Comparison of ENCODE assay signal across 1 cellular context in the genomic region with DNA sequence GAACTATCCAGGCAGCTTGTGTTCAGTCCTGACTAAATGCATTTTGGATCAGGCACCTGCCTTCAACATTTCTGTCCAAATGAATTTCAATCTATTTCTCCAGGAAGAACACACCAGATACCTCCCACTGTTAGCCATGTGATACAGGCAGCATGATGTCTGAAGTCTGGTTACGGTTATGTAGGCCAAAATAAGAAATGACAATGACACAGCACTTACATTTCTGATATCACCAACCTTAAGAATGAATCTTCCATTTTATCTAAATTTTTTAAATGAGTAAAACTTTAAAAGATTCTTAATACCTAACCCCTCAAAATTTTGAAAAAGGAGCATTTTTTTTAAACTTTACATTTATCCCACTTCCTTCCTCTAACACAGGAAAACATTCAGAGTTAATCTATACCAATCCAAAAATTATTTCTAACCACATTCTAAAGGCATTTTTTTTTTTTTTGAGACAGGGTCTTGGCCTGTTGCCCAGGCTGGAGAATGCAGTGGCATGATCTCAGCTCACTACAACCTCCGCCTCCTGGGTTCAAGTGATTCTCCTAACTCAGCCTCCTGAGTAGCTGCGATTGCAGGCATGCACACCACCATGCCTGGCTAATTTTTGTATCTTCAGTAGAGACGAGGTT.
TF ChIP-seq lines count a peak whose summit lies in the region.

A gene with protein sequence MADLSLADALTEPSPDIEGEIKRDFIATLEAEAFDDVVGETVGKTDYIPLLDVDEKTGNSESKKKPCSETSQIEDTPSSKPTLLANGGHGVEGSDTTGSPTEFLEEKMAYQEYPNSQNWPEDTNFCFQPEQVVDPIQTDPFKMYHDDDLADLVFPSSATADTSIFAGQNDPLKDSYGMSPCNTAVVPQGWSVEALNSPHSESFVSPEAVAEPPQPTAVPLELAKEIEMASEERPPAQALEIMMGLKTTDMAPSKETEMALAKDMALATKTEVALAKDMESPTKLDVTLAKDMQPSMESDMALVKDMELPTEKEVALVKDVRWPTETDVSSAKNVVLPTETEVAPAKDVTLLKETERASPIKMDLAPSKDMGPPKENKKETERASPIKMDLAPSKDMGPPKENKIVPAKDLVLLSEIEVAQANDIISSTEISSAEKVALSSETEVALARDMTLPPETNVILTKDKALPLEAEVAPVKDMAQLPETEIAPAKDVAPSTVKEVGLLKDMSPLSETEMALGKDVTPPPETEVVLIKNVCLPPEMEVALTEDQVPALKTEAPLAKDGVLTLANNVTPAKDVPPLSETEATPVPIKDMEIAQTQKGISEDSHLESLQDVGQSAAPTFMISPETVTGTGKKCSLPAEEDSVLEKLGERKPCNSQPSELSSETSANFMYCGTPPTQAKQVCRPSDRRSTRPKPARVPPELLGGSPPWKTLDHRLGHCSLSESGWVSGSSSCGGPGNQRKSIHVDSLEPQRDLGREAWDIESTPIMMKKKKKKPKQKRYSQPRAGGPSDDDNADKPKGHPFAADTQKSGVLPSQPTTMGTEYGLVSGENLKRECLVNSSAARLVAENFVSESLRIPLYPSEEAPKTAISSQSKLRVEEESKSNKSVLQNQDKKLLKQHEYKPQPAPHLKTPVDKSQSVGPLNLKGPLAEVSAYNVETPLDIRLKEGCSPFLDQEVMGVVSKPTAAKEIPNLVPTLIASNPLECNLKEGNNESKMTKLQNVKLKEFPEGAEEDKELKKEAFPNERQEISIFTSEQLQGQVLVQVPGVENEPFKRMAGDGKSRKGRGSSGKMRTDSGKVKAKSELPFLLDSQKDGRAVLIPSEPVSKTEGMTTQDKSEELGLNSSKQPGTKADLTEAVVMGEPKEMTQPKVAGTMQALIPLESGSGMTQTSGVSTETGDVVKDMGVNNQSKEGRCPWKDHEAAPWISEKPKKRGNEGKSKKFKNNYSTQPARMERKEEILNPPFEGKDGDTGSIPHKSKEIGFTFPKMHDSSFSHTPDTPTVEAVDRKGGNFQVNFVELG (N-terminal part only) (minus strand): TSS at position 81 of the 638 bp plus-strand sequence. CDS start 17,556 bp downstream, outside the sequence.

TF ChIP-seq in K562, 482 proteins besides CTCF, POLR2A, EP300 and RAD21 (continued from another document):
- TF ChIP-seq, protein P1, sequence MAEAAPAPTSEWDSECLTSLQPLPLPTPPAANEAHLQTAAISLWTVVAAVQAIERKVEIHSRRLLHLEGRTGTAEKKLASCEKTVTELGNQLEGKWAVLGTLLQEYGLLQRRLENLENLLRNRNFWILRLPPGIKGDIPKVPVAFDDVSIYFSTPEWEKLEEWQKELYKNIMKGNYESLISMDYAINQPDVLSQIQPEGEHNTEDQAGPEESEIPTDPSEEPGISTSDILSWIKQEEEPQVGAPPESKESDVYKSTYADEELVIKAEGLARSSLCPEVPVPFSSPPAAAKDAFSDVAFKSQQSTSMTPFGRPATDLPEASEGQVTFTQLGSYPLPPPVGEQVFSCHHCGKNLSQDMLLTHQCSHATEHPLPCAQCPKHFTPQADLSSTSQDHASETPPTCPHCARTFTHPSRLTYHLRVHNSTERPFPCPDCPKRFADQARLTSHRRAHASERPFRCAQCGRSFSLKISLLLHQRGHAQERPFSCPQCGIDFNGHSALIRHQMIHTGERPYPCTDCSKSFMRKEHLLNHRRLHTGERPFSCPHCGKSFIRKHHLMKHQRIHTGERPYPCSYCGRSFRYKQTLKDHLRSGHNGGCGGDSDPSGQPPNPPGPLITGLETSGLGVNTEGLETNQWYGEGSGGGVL (CRISPR knock-in tag; IDR thresholded peaks at IDR 0.05), result no peak
- TF ChIP-seq, protein P2, sequence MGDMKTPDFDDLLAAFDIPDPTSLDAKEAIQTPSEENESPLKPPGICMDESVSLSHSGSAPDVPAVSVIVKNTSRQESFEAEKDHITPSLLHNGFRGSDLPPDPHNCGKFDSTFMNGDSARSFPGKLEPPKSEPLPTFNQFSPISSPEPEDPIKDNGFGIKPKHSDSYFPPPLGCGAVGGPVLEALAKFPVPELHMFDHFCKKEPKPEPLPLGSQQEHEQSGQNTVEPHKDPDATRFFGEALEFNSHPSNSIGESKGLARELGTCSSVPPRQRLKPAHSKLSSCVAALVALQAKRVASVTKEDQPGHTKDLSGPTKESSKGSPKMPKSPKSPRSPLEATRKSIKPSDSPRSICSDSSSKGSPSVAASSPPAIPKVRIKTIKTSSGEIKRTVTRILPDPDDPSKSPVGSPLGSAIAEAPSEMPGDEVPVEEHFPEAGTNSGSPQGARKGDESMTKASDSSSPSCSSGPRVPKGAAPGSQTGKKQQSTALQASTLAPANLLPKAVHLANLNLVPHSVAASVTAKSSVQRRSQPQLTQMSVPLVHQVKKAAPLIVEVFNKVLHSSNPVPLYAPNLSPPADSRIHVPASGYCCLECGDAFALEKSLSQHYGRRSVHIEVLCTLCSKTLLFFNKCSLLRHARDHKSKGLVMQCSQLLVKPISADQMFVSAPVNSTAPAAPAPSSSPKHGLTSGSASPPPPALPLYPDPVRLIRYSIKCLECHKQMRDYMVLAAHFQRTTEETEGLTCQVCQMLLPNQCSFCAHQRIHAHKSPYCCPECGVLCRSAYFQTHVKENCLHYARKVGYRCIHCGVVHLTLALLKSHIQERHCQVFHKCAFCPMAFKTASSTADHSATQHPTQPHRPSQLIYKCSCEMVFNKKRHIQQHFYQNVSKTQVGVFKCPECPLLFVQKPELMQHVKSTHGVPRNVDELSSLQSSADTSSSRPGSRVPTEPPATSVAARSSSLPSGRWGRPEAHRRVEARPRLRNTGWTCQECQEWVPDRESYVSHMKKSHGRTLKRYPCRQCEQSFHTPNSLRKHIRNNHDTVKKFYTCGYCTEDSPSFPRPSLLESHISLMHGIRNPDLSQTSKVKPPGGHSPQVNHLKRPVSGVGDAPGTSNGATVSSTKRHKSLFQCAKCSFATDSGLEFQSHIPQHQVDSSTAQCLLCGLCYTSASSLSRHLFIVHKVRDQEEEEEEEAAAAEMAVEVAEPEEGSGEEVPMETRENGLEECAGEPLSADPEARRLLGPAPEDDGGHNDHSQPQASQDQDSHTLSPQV (IDR thresholded peaks at IDR 0.05), result peak; percentile 53; the same call in 1 of the 2 replicates
- TF ChIP-seq IFI16 (CRISPR knock-in tag; IDR thresholded peaks at IDR 0.05) (no peak), BRD4 (IDR thresholded peaks at IDR 0.05) (no peak), ATF1 (CRISPR knock-in tag; IDR thresholded peaks at IDR 0.05) (no peak), ATF1 (tag; IDR thresholded peaks at IDR 0.05) (0 out of 2 replicates have a peak, but pooled peaks have one; percentile 17), CC2D1A (IDR thresholded peaks at IDR 0.05) (peak; percentile 57; the same call in 1 of the 2 replicates), NFRKB (IDR thresholded peaks at IDR 0.05; ENCODE audit: low read depth) (0 out of 2 replicates have a peak, but pooled peaks have one; percentile 36), HDAC6 (IDR thresholded peaks at IDR 0.05; ENCODE audit: low read depth, low read length) (no peak), ZNF766 (CRISPR knock-in tag; conservative IDR thresholded peaks at IDR 0.05) (0 out of 2 replicates have a peak, but pooled peaks have one; percentile 15), PPARD (CRISPR knock-in tag; IDR thresholded peaks at IDR 0.05) (no peak), MTF1 (CRISPR knock-in tag; IDR thresholded peaks at IDR 0.05; ENCODE audit: borderline replicate concordance) (no peak), TFAM (CRISPR knock-in tag; conservative IDR thresholded peaks at IDR 0.05) (no peak), MAFG (tag; conservative IDR thresholded peaks at IDR 0.05) (peak; percentile 94), MECOM (CRISPR knock-in tag; IDR thresholded peaks at IDR 0.05) (0 out of 2 replicates have a peak, but pooled peaks have one; percentile 11), TBP (optimal IDR thresholded peaks at IDR 0.05; ENCODE audit: low read depth, low read length) (no peak), MYNN (IDR thresholded peaks at IDR 0.05) (no peak), MYNN (CRISPR knock-in tag; IDR thresholded peaks at IDR 0.05) (no peak), ATF7 (IDR thresholded peaks at IDR 0.05) (peak; percentile 53; the same call in 1 of the 2 replicates), SMARCE1 (IDR thresholded peaks at IDR 0.05) (peak; percentile 50; the same call in 1 of the 2 replicates), GABPB1 (CRISPR knock-in tag; IDR thresholded peaks at IDR 0.05) (no peak), KHSRP (IDR thresholded peaks at IDR 0.05) (no peak), CBFA2T3 (IDR thresholded peaks at IDR 0.05) (peak; percentile 76), ZKSCAN8 (CRISPR knock-in tag; IDR thresholded peaks at IDR 0.05) (0 out of 2 replicates have a peak, but pooled peaks have one; percentile 61), BCOR (IDR thresholded peaks at IDR 0.05) (peak; percentile 80)
- TF ChIP-seq, protein P3, sequence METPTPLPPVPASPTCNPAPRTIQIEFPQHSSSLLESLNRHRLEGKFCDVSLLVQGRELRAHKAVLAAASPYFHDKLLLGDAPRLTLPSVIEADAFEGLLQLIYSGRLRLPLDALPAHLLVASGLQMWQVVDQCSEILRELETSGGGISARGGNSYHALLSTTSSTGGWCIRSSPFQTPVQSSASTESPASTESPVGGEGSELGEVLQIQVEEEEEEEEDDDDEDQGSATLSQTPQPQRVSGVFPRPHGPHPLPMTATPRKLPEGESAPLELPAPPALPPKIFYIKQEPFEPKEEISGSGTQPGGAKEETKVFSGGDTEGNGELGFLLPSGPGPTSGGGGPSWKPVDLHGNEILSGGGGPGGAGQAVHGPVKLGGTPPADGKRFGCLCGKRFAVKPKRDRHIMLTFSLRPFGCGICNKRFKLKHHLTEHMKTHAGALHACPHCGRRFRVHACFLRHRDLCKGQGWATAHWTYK (CRISPR knock-in tag; IDR thresholded peaks at IDR 0.05), result no peak
- TF ChIP-seq, protein P4, sequence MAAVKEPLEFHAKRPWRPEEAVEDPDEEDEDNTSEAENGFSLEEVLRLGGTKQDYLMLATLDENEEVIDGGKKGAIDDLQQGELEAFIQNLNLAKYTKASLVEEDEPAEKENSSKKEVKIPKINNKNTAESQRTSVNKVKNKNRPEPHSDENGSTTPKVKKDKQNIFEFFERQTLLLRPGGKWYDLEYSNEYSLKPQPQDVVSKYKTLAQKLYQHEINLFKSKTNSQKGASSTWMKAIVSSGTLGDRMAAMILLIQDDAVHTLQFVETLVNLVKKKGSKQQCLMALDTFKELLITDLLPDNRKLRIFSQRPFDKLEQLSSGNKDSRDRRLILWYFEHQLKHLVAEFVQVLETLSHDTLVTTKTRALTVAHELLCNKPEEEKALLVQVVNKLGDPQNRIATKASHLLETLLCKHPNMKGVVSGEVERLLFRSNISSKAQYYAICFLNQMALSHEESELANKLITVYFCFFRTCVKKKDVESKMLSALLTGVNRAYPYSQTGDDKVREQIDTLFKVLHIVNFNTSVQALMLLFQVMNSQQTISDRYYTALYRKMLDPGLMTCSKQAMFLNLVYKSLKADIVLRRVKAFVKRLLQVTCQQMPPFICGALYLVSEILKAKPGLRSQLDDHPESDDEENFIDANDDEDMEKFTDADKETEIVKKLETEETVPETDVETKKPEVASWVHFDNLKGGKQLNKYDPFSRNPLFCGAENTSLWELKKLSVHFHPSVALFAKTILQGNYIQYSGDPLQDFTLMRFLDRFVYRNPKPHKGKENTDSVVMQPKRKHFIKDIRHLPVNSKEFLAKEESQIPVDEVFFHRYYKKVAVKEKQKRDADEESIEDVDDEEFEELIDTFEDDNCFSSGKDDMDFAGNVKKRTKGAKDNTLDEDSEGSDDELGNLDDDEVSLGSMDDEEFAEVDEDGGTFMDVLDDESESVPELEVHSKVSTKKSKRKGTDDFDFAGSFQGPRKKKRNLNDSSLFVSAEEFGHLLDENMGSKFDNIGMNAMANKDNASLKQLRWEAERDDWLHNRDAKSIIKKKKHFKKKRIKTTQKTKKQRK (IDR thresholded peaks at IDR 0.05; ENCODE audit: borderline replicate concordance, low read depth, low read length), result no peak
- TF ChIP-seq, protein P5, sequence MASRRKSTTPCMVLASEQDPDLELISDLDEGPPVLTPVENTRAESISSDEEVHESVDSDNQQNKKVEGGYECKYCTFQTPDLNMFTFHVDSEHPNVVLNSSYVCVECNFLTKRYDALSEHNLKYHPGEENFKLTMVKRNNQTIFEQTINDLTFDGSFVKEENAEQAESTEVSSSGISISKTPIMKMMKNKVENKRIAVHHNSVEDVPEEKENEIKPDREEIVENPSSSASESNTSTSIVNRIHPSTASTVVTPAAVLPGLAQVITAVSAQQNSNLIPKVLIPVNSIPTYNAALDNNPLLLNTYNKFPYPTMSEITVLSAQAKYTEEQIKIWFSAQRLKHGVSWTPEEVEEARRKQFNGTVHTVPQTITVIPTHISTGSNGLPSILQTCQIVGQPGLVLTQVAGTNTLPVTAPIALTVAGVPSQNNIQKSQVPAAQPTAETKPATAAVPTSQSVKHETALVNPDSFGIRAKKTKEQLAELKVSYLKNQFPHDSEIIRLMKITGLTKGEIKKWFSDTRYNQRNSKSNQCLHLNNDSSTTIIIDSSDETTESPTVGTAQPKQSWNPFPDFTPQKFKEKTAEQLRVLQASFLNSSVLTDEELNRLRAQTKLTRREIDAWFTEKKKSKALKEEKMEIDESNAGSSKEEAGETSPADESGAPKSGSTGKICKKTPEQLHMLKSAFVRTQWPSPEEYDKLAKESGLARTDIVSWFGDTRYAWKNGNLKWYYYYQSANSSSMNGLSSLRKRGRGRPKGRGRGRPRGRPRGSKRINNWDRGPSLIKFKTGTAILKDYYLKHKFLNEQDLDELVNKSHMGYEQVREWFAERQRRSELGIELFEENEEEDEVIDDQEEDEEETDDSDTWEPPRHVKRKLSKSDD (conservative IDR thresholded peaks at IDR 0.05; ENCODE audit: low read length), result no peak
- TF ChIP-seq, protein P6, sequence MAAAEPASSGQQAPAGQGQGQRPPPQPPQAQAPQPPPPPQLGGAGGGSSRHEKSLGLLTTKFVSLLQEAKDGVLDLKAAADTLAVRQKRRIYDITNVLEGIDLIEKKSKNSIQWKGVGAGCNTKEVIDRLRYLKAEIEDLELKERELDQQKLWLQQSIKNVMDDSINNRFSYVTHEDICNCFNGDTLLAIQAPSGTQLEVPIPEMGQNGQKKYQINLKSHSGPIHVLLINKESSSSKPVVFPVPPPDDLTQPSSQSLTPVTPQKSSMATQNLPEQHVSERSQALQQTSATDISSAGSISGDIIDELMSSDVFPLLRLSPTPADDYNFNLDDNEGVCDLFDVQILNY (CRISPR knock-in tag; IDR thresholded peaks at IDR 0.05), result no peak
- TF ChIP-seq, protein P7, sequence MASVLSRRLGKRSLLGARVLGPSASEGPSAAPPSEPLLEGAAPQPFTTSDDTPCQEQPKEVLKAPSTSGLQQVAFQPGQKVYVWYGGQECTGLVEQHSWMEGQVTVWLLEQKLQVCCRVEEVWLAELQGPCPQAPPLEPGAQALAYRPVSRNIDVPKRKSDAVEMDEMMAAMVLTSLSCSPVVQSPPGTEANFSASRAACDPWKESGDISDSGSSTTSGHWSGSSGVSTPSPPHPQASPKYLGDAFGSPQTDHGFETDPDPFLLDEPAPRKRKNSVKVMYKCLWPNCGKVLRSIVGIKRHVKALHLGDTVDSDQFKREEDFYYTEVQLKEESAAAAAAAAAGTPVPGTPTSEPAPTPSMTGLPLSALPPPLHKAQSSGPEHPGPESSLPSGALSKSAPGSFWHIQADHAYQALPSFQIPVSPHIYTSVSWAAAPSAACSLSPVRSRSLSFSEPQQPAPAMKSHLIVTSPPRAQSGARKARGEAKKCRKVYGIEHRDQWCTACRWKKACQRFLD (CRISPR knock-in tag; IDR thresholded peaks at IDR 0.05), result peak; percentile 23; the same call in 1 of the 2 replicates
- TF ChIP-seq, protein P8, sequence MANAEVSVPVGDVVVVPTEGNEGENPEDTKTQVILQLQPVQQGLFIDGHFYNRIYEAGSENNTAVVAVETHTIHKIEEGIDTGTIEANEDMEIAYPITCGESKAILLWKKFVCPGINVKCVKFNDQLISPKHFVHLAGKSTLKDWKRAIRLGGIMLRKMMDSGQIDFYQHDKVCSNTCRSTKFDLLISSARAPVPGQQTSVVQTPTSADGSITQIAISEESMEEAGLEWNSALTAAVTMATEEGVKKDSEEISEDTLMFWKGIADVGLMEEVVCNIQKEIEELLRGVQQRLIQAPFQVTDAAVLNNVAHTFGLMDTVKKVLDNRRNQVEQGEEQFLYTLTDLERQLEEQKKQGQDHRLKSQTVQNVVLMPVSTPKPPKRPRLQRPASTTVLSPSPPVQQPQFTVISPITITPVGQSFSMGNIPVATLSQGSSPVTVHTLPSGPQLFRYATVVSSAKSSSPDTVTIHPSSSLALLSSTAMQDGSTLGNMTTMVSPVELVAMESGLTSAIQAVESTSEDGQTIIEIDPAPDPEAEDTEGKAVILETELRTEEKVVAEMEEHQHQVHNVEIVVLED (CRISPR knock-in tag; IDR thresholded peaks at IDR 0.05), result no peak
